ENCODE assay signal across 1 cellular context in the genomic region with DNA sequence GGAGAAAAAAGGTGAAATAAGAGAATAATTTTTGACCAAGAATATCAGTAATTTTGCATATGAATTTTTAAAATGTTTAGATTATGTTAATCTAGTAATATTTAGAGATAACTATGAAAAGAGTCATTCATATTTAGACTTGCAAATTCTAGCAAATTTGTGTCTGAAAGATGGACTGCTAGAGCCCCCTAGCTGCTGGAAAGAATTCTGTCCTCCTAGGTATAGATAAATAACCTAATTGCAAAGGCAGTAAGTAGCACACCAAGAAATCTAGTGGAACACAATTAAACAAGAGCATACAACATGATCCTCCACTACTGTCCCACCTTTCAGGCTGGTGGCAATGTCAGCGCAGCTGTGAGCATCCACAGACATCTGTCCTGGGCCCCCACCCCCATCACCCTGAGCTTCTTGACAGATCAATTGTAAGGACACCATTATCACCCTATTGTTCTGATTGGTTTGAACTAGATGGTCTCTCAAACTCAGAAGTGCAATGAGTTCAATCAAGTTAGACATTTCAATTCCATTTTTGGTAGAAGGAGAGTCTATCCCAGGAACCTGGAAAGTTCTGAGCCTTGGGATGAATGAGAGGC.
TF ChIP-seq lines count a peak whose summit lies in the region.

No MANE protein-coding gene starts in this region.

TF ChIP-seq in SK-N-SH treated with all-trans-retinoic acid at 6 μM for 48 hours, 23 proteins besides CTCF, POLR2A, EP300 and RAD21 (continued from another document):
- TF ChIP-seq, protein P1, sequence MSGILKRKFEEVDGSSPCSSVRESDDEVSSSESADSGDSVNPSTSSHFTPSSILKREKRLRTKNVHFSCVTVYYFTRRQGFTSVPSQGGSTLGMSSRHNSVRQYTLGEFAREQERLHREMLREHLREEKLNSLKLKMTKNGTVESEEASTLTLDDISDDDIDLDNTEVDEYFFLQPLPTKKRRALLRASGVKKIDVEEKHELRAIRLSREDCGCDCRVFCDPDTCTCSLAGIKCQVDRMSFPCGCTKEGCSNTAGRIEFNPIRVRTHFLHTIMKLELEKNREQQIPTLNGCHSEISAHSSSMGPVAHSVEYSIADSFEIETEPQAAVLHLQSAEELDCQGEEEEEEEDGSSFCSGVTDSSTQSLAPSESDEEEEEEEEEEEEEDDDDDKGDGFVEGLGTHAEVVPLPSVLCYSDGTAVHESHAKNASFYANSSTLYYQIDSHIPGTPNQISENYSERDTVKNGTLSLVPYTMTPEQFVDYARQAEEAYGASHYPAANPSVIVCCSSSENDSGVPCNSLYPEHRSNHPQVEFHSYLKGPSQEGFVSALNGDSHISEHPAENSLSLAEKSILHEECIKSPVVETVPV (CRISPR knock-in tag; IDR thresholded peaks at IDR 0.05) = no peak
- TF ChIP-seq PPARA (CRISPR knock-in tag; IDR thresholded peaks at IDR 0.05; ENCODE audit: borderline replicate concordance) (no peak), TOX (CRISPR knock-in tag; IDR thresholded peaks at IDR 0.05; ENCODE audit: borderline replicate concordance) (no peak), ZNF70 (CRISPR knock-in tag; IDR thresholded peaks at IDR 0.05) (no peak), ZNF565 (CRISPR knock-in tag; conservative IDR thresholded peaks at IDR 0.05; ENCODE audit: low read depth) (no peak), RARB (CRISPR knock-in tag; IDR thresholded peaks at IDR 0.05) (no peak), ZNF8 (CRISPR knock-in tag; IDR thresholded peaks at IDR 0.05) (no peak), CSDC2 (CRISPR knock-in tag; IDR thresholded peaks at IDR 0.05) (no peak), ESRRG (CRISPR knock-in tag; IDR thresholded peaks at IDR 0.05) (no peak), OSR1 (CRISPR knock-in tag; IDR thresholded peaks at IDR 0.05) (no peak), TCF4 (CRISPR knock-in tag; IDR thresholded peaks at IDR 0.05; ENCODE audit: borderline replicate concordance) (no peak)
- TF ChIP-seq, protein P2, sequence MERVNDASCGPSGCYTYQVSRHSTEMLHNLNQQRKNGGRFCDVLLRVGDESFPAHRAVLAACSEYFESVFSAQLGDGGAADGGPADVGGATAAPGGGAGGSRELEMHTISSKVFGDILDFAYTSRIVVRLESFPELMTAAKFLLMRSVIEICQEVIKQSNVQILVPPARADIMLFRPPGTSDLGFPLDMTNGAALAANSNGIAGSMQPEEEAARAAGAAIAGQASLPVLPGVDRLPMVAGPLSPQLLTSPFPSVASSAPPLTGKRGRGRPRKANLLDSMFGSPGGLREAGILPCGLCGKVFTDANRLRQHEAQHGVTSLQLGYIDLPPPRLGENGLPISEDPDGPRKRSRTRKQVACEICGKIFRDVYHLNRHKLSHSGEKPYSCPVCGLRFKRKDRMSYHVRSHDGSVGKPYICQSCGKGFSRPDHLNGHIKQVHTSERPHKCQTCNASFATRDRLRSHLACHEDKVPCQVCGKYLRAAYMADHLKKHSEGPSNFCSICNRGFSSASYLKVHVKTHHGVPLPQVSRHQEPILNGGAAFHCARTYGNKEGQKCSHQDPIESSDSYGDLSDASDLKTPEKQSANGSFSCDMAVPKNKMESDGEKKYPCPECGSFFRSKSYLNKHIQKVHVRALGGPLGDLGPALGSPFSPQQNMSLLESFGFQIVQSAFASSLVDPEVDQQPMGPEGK (CRISPR knock-in tag; IDR thresholded peaks at IDR 0.05; ENCODE audit: borderline replicate concordance) = no peak
- TF ChIP-seq, protein P3, sequence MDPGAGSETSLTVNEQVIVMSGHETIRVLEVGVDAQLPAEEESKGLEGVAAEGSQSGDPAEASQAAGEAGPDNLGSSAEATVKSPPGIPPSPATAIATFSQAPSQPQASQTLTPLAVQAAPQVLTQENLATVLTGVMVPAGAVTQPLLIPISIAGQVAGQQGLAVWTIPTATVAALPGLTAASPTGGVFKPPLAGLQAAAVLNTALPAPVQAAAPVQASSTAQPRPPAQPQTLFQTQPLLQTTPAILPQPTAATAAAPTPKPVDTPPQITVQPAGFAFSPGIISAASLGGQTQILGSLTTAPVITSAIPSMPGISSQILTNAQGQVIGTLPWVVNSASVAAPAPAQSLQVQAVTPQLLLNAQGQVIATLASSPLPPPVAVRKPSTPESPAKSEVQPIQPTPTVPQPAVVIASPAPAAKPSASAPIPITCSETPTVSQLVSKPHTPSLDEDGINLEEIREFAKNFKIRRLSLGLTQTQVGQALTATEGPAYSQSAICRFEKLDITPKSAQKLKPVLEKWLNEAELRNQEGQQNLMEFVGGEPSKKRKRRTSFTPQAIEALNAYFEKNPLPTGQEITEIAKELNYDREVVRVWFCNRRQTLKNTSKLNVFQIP (CRISPR knock-in tag; IDR thresholded peaks at IDR 0.05; ENCODE audit: borderline replicate concordance, low read depth) = no peak
